Comparison of ENCODE assay signal across 27 cellular contexts in genomic region chrX:110614596-110614995, GRCh38.
"Had no signal": no experiment of that assay in that cellular context is flagged by ENCODE, and none has a peak within 500 bp of the region (broad histone marks: within the 10 kb centered on the region; RNA-seq: fewer than 3 reads in every experiment).

No MANE protein-coding gene starts in this region.

- H3K4me2 ChIP-seq: neural progenitor cell, smooth muscle cell had no signal

- H3K36me3 ChIP-seq: left ventricle myocardium inferior, neural progenitor cell, neutrophil, ovary, right atrium auricular region, right lobe of liver, thyroid gland, transverse colon, upper lobe of left lung, vagina had no signal

- H3K9me3 ChIP-seq: neutrophil, ovary, right lobe of liver, testis, thyroid gland, transverse colon, vagina had no signal

- ATAC-seq: natural killer cell; right lobe of liver; stimulated activated memory B cell treated with anti-CD40 and anti-IgM and Interleukin-4, amounts not matched to agents 10 μg/mL and 1 μg/mL and 100 μg/mL, for 72 hours; stimulated activated naive CD8-positive, alpha-beta T cell treated with anti-CD3 and anti-CD28 coated beads, Interleukin-15, amount 100 ng/mL, for 72 hours had no signal

- H2AFZ ChIP-seq: neural progenitor cell had no signal

- H3K27me3 ChIP-seq: neural progenitor cell, neutrophil, ovary, right atrium auricular region, right lobe of liver, testis, thyroid gland, transverse colon, upper lobe of left lung, vagina had no signal

- DNase-seq: hypothalamus; immature natural killer cell; kidney; left ventricle myocardium inferior; mesendoderm; naive B cell; natural killer cell; nephron progenitor cell; ovary; right lobe of liver; stimulated activated CD4-positive, alpha-beta T cell treated with anti-CD3 and anti-CD28 coated beads, Interleukin-1b, Interleukin-23, amount 100 ng/mL, for 48 hours; stimulated activated CD4-positive, alpha-beta T cell treated with anti-CD3 and anti-CD28 coated beads, Interleukin-2, amount 100 ng/mL, for 48 hours; stimulated activated CD4-positive, alpha-beta T cell treated with anti-CD3 and anti-CD28 coated beads, Interleukin-4, amount 100 ng/mL, for 4 hours; stimulated activated CD8-positive, alpha-beta memory T cell treated with anti-CD3 and anti-CD28 coated beads, Interleukin-4, amount 100 ng/mL, for 48 hours; stimulated activated naive CD4-positive, alpha-beta T cell treated with Interleukin-2 at 50 U/mL for 16 hours; stimulated activated naive CD8-positive, alpha-beta T cell treated with anti-CD3 and anti-CD28 coated beads, Interleukin-15, amount 100 ng/mL, for 72 hours; testis; thyroid gland; transverse colon; upper lobe of left lung had no signal

- H3K27ac ChIP-seq: left ventricle myocardium inferior, neural progenitor cell, neutrophil, ovary, right atrium auricular region, right lobe of liver, testis, thyroid gland, transverse colon, upper lobe of left lung, vagina had no signal

- H3K4me1 ChIP-seq: left ventricle myocardium inferior, neural progenitor cell, right atrium auricular region, right lobe of liver, testis, thyroid gland, transverse colon, upper lobe of left lung, vagina had no signal

- H3K4me3 ChIP-seq: left ventricle myocardium inferior, lung, neural progenitor cell, ovary, right atrium auricular region, right lobe of liver, smooth muscle cell, testis, thyroid gland, transverse colon, upper lobe of left lung, vagina had no signal

- H3K9ac ChIP-seq: neural progenitor cell had no signal
